11 cellular contexts compared by ENCODE assay signal in the genomic region with DNA sequence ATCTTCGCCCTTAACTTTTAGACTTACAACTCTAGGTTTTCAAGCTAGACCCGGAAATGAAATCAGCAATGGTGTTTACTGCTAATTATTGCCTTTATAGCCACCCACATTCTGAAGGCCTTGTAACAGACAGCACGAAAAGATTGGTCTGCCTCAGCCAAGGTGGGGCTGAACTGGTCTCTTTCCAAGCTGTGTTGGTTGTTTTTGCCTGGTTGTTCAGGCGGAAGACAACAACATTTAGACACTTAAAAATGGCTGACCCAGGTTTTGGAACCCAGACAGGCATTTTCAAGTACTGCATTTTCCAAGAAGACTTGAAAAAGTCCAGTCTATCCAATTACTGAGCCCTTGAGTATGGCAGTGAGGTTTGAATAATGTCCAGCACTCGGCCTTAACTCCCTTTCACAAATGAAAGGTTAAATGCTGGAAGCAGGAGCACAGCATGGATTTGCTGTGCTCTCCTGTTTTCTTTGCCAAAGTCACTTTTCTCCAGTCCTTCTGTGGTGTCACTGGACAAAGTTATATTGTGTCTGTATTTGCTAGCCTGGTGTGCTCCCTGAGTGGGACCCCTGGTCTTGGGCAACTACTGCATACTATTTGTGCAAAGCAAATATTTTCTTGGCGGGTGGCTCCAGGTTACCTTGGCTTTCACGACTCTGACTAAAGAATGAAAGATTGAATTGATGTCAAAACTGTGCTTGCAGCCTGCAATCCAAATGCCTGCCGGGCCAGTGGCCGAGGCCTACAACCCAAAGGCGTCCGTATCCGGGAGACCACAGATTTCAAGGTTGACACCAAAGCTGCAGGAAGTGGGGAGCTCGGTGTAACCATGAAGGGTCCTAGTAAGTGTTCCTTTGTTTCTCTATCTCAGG.
DNase-seq lines count a peak whose midpoint lies in the region; TF ChIP-seq lines count a peak whose summit lies in the region.
"Had no signal": no experiment of that assay in that cellular context is flagged by ENCODE, and none has a peak within 500 bp of the region (broad histone marks: within the 10 kb centered on the region; RNA-seq: fewer than 3 reads in every experiment).

No MANE protein-coding gene starts in this region.

- DNase-seq in RWPE1 (ENCODE audit: low spot score): no peak
- no peak for DNase-seq in epithelial cell of prostate (ENCODE audit: low read depth, low spot score)
- peak; percentile 70 for DNase-seq in midbrain (lab: John Stamatoyannopoulos, UW)
- DNase-seq in stomach: peak; percentile 64
- no peak for DNase-seq in middle frontal gyrus (ENCODE audit: extremely low spot score, low spot score)
- DNase-seq in activated CD4-positive, alpha-beta T cell treated with anti-CD3 and anti-CD28 coated beads for 1 hour: no peak
- no peak for DNase-seq in posterior vena cava (ENCODE audit: low spot score)
- DNase-seq in occipital lobe (lab: John Stamatoyannopoulos, UW): no peak
- DNase-seq: foreskin keratinocyte, NCI-H345 had no signal

- intact Hi-C loops in stomach (cut with DNase I; ENCODE audit: low total_unique reads): no loop called here
- intact Hi-C loops in posterior vena cava (cut with DNase I): no loop called here

- H3K27me3 ChIP-seq in stomach: no peaks in the 10 kb centered on the region
- H3K27me3 ChIP-seq: foreskin keratinocyte had no signal

- TF ChIP-seq CTCF in RWPE1 (conservative IDR thresholded peaks at IDR 0.05; ENCODE audit: low read depth) (no peak), stomach (IDR thresholded peaks at IDR 0.05) (no peak)

- H3K27ac ChIP-seq in RWPE1: peak overlapping the region; percentile 30
- H3K27ac ChIP-seq in epithelial cell of prostate: peak overlapping the region; percentile 67
- H3K27ac ChIP-seq in stomach: peak overlapping the region; percentile 71 to 83 (median 78)
- H3K27ac ChIP-seq: foreskin keratinocyte, SK-N-MC had no signal

- no peak for TF ChIP-seq EP300 in stomach (IDR thresholded peaks at IDR 0.05)

- WGBS in stomach, 5 donors: 35 to 53% (median 44%) methylated on average over 13 of the region's 13 CpGs

- H3K36me3 ChIP-seq in stomach: peaks cover 30 to 94% (median 80%) of the 10 kb centered on the region in 4 donors

- H3K4me1 ChIP-seq in stomach: peaks cover 40 to 63% (median 45%) of the 10 kb centered on the region in 4 donors

- POLR2A ChIA-PET in RWPE1 (lab: Yijun Ruan, JAX; ENCODE audit: low non-redundant PET): no interaction called here

- no peak for TF ChIP-seq POLR2A in stomach (IDR thresholded peaks at IDR 0.05)

- H3K9me3 ChIP-seq in stomach: no peaks in the 10 kb centered on the region

- no peak overlapping the region for H3K4me3 ChIP-seq in stomach
- H3K4me3 ChIP-seq: SK-N-MC had no signal

- CTCF ChIA-PET in RWPE1 (lab: Yijun Ruan, JAX): interaction anchor here (0.7 kb wide), 1 partner anchor 94 kb away, joined by 6 read pairs; no protein-coding TSS in a partner anchor

Comparison
In these comparisons a context has a peak if more than half of its experiments do, and no peak if none do; other contexts are left out.
1. DNase-seq: peak in midbrain (single experiment) and stomach (single experiment); none in RWPE1 (single experiment), epithelial cell of prostate (single experiment), middle frontal gyrus (single experiment), activated CD4-positive, alpha-beta T cell treated with anti-CD3 and anti-CD28 coated beads for 1 hour (single experiment), posterior vena cava (single experiment) and occipital lobe (single experiment).
2. Peak in every context shown above with its lines, with median percentiles within 50 percentile points of each other: H3K27ac ChIP-seq.